Comparison of ENCODE assay signal across 8 cellular contexts in genomic region chr19:6516018-6516658, GRCh38. TPM values are rescaled to one million over a fixed set of nuclear protein-coding genes. Genes with fewer than 3 reads are reported as not detected.
DNase-seq lines count a peak whose midpoint lies in the region; ATAC-seq and TF ChIP-seq lines count a peak whose summit lies in the region.

No MANE protein-coding gene starts in this region.

- peaks cover 0 to 3% (median 0%) of the 10 kb centered on the region in 8 donors for H3K9me3 Mint-ChIP-seq in CD4-positive, alpha-beta memory T cell
- H3K9me3 Mint-ChIP-seq in T-cell: no peaks in the 10 kb centered on the region

- peak overlapping the region; percentile 65 to 93 (median 91) for H3K27ac Mint-ChIP-seq in CD4-positive, alpha-beta memory T cell
- no peak overlapping the region for H3K27ac Mint-ChIP-seq in T-cell

- CTCF ChIA-PET in CD4-positive, alpha-beta memory T cell (lab: Charles Lee; ENCODE audit: partially characterized antibody): interaction anchor here (0.6 to 4.5 kb wide), 24 partner anchors 9 to 1725 kb away, joined by 3 to 54 read pairs (median 4); partner anchors contain the start of genes DENND1C, GPR108, KHSRP and SH2D3A
- CTCF ChIA-PET in T-cell (lab: Charles Lee): interaction anchor here (0.6 to 2.5 kb wide), 11 partner anchors 33 to 369 kb away, joined by 3 to 20 read pairs (median 3); partner anchors contain the start of genes GPR108 (in 1 of the 2) and VAV1 (in 1 of the 2)

- ATAC-seq in GM19463 (IDR thresholded peaks at IDR 0.05; ENCODE audit: unreplicated experiment) (peak; percentile 41), T-cell (replicated peaks in 1 of 4) (peak; percentile 67 to 71 (median 70)), right cardiac atrium (peak; percentile 95 to 96), psoas muscle (peak; percentile 87 to 95 (median 92)), aorta (ENCODE audit: low FRiP score) (peak; percentile 90)

- H3K36me3 ChIP-seq in CD4-positive, alpha-beta memory T cell (ENCODE audit: insufficient read depth, low read length): no peaks in the 10 kb centered on the region
- H3K36me3 ChIP-seq in psoas muscle (ENCODE audit: insufficient read depth in 1 of 2, low read depth in 1 of 2): no peaks in the 10 kb centered on the region
- no peaks in the 10 kb centered on the region for H3K36me3 ChIP-seq in aorta (ENCODE audit: control insufficient read depth in 1 of 2, insufficient read depth in 2 of 2, low read length in 1 of 2)

- H3K27me3 Mint-ChIP-seq in CD4-positive, alpha-beta memory T cell: no peaks in the 10 kb centered on the region
- H3K27me3 Mint-ChIP-seq in T-cell: no peaks in the 10 kb centered on the region

- H3K4me1 ChIP-seq in CD4-positive, alpha-beta memory T cell (ENCODE audit: insufficient read depth, low read length): peaks cover 25% of the 10 kb centered on the region
- H3K4me1 ChIP-seq in right cardiac atrium (ENCODE audit: control insufficient read depth, insufficient read depth, low read length) (no peaks in the 10 kb centered on the region), psoas muscle (peaks cover 16% of the 10 kb centered on the region), aorta (ENCODE audit: control insufficient read depth in 1 of 2, insufficient read depth in 2 of 2, low read length in 2 of 2) (no peaks in the 10 kb centered on the region)

- TF ChIP-seq CTCF in astrocyte of the cerebellum (IDR thresholded peaks at IDR 0.05; ENCODE audit: low read depth, low read length, missing control alignments) (no peak), psoas muscle (IDR thresholded peaks at IDR 0.05) (no peak)

- H3K36me3 Mint-ChIP-seq in CD4-positive, alpha-beta memory T cell: no peaks in the 10 kb centered on the region
- no peaks in the 10 kb centered on the region for H3K36me3 Mint-ChIP-seq in T-cell

- in situ Hi-C loops in KBM-7 (cut with MboI; ENCODE audit: low pct_unique_long_range_greater_than_20kb, low sequenced_read_pairs) (no loop called here), astrocyte of the cerebellum (cut with HindIII; ENCODE audit: low sequenced_read_pairs) (no loop called here)

- peak overlapping the region; percentile 30 to 70 for H3K4me3 ChIP-seq in CD4-positive, alpha-beta memory T cell (ENCODE audit: low read length in 2 of 2)
- H3K4me3 ChIP-seq in astrocyte of the cerebellum (ENCODE audit: low read depth, low read length) (peak overlapping the region; percentile 62), right cardiac atrium (ENCODE audit: low read length) (peak overlapping the region; percentile 35), psoas muscle (peak overlapping the region; percentile 83), aorta (ENCODE audit: low read length in 2 of 2) (peak overlapping the region; percentile 0 to 8)

- no peaks in the 10 kb centered on the region for H3K9me3 ChIP-seq in CD4-positive, alpha-beta memory T cell (ENCODE audit: control insufficient read depth in 1 of 2, low read length in 2 of 2)
- H3K9me3 ChIP-seq in right cardiac atrium (ENCODE audit: control insufficient read depth, low read length) (no peaks in the 10 kb centered on the region), psoas muscle (no peaks in the 10 kb centered on the region), aorta (ENCODE audit: control insufficient read depth, low read length) (no peaks in the 10 kb centered on the region)

- POLR2A ChIA-PET in CD4-positive, alpha-beta memory T cell (lab: Charles Lee; ENCODE audit: partially characterized antibody): interaction anchor here (0.6 to 1.6 kb wide), 9 partner anchors 15 to 484 kb away, joined by 3 to 8 read pairs (median 3); partner anchors contain the start of genes DENND1C and TNFSF9
- POLR2A ChIA-PET in T-cell (lab: Charles Lee): interaction anchor here in 1 of 2 donors (0.6 to 0.7 kb wide), 2 partner anchors 92 to 135 kb away, joined by 3 read pairs; no protein-coding TSS in a partner anchor

- under 1% methylated on average over 26 of the region's 26 CpGs for WGBS in right cardiac atrium
- 2 to 3% (median 2%) methylated on average over 24 to 26 of the region's 26 CpGs for WGBS in psoas muscle, 3 donors
- WGBS in aorta, 2 donors: 2 to 3% methylated on average over 19 to 26 of the region's 26 CpGs

- peak overlapping the region; percentile 93 to 99 (median 96) for H3K4me3 Mint-ChIP-seq in CD4-positive, alpha-beta memory T cell
- peak overlapping the region; percentile 90 to 96 (median 94) for H3K4me3 Mint-ChIP-seq in T-cell

- H3K27me3 ChIP-seq in CD4-positive, alpha-beta memory T cell (ENCODE audit: insufficient read depth, low read length): no peaks in the 10 kb centered on the region
- H3K27me3 ChIP-seq in right cardiac atrium (ENCODE audit: control insufficient read depth, insufficient read depth): no peaks in the 10 kb centered on the region
- no peaks in the 10 kb centered on the region for H3K27me3 ChIP-seq in psoas muscle (ENCODE audit: insufficient read depth in 3 of 3, low read length in 2 of 3)
- H3K27me3 ChIP-seq in aorta (ENCODE audit: control insufficient read depth in 1 of 2, insufficient read depth in 2 of 2, low read length in 1 of 2): no peaks in the 10 kb centered on the region

- H3K4me1 Mint-ChIP-seq in CD4-positive, alpha-beta memory T cell: peaks cover 21 to 37% (median 27%) of the 10 kb centered on the region in 4 donors
- peaks cover 26 to 37% (median 35%) of the 10 kb centered on the region in 3 donors for H3K4me1 Mint-ChIP-seq in T-cell

- peak in 4 of 5 donors; percentile 52 to 61 (median 56) for DNase-seq in CD4-positive, alpha-beta memory T cell
- DNase-seq in KBM-7 (peak; percentile 99), T-cell (peak in 26 of 34 experiments; percentile 20 to 57 (median 37)), astrocyte of the cerebellum (ENCODE audit: low read depth) (peak; percentile 72), right cardiac atrium (peak; percentile 94 to 97 (median 96)), psoas muscle (peak; percentile 92 to 94), aorta (peak; percentile 94)

- H3K27ac ChIP-seq in CD4-positive, alpha-beta memory T cell (ENCODE audit: low read depth, low read length): peak overlapping the region; percentile 45
- H3K27ac ChIP-seq in right cardiac atrium (ENCODE audit: low read length): no peak overlapping the region
- H3K27ac ChIP-seq in psoas muscle: peak overlapping the region; percentile 85
- H3K27ac ChIP-seq in aorta (ENCODE audit: low read depth in 1 of 2, low read length in 2 of 2): no peak overlapping the region

- intact Hi-C loops in CD4-positive, alpha-beta memory T cell (cut with micrococcal nuclease): loop anchor here (1.0 to 2.0 kb wide), 3 partner anchors 237 to 347 kb away; partner anchors contain the start of gene SH2D3A
- intact Hi-C loops in right cardiac atrium (cut with DNase I) (loop anchor here in 3 of 4 donors (5.0 kb wide), 2 partner anchors 116 to 346 kb away; no protein-coding TSS in a partner anchor), psoas muscle (cut with DNase I) (loop anchor here in 1 of 2 donors (2.0 to 5.0 kb wide), 2 partner anchors 117 to 221 kb away; partner anchors contain the start of genes GPR108 and TRIP10), aorta (cut with DNase I) (loop anchor here in 1 of 2 donors (5.0 kb wide), 2 partner anchors 116 to 346 kb away; no protein-coding TSS in a partner anchor)

RNA-seq across cellular contexts. Expression of gene TUBB4A, which starts 14.0 kb away (rescaled TPM):
- total RNA-seq in CD4-positive, alpha-beta memory T cell: 1 to 10 TPM; 3.9 to 4.7 TPM
- polyA plus RNA-seq in CD4-positive, alpha-beta memory T cell: 1 to 10 TPM; 1.5 to 1.9 TPM
- 1 to 10 TPM; 3.3 to 7.6 (median 5.0) TPM for total RNA-seq in T-cell
- 1 to 10 TPM in 3 of 4 donors, under 1 TPM in 1; 0.45 to 7.4 (median 2.7) TPM for total RNA-seq in right cardiac atrium
- polyA plus RNA-seq in right cardiac atrium: 2.2 TPM
- 1 to 10 TPM; 2.7 to 6.4 (median 4.6) TPM for total RNA-seq in psoas muscle
- polyA plus RNA-seq in psoas muscle: 1 to 10 TPM in 2 of 3 donors, under 1 TPM in 1; 0.44 to 1.4 (median 1.0) TPM
- under 1 TPM; 0.68 to 0.90 TPM for total RNA-seq in aorta
- polyA plus RNA-seq in aorta: not detected

RNA-seq across cellular contexts. Expression of gene TNFSF9, which starts 14.7 kb away (rescaled TPM):
- under 1 TPM; 0.64 to 0.99 TPM for total RNA-seq in CD4-positive, alpha-beta memory T cell
- 1 to 10 TPM in 1 of 2 donors, under 1 TPM in 1; 0.29 to 3.3 TPM for polyA plus RNA-seq in CD4-positive, alpha-beta memory T cell
- total RNA-seq in T-cell: 1 to 10 TPM; 1.3 to 6.0 (median 1.6) TPM
- total RNA-seq in right cardiac atrium: under 1 TPM; 0.17 to 0.91 (median 0.24) TPM
- polyA plus RNA-seq in right cardiac atrium: 0.14 TPM
- total RNA-seq in psoas muscle: 1 to 10 TPM in 2 of 4 donors, under 1 TPM in 1, not detected in 1; 0.66 to 1.9 (median 1.2) TPM
- polyA plus RNA-seq in psoas muscle: under 1 TPM; 0.25 to 0.57 (median 0.46) TPM
- total RNA-seq in aorta: 1 to 10 TPM; 1.2 to 1.6 TPM
- polyA plus RNA-seq in aorta: not detected

RNA-seq across cellular contexts. Expression of gene DENND1C, which starts 34.6 kb away (rescaled TPM):
- 100 to 1,000 TPM; 105 to 113 TPM for total RNA-seq in CD4-positive, alpha-beta memory T cell
- polyA plus RNA-seq in CD4-positive, alpha-beta memory T cell: 10 to 100 TPM; 39.6 to 77.8 TPM
- total RNA-seq in T-cell (100 to 1,000 TPM; 107 to 140 (median 114) TPM), right cardiac atrium (1 to 10 TPM in 2 of 4 donors, under 1 TPM in 2; 0.54 to 1.9 (median 1.1) TPM), psoas muscle (under 1 TPM; 0.26 to 0.93 (median 0.81) TPM), aorta (1 to 10 TPM; 3.9 to 7.6 TPM)
- polyA plus RNA-seq in right cardiac atrium (0.68 TPM), psoas muscle (under 1 TPM; 0.17 to 0.27 (median 0.21) TPM), aorta (1 to 10 TPM in 1 of 2 donors, under 1 TPM in 1; 0.20 to 1.9 TPM)

RNA-seq across cellular contexts. Expression of gene CRB3, which starts 52.1 kb away (rescaled TPM):
- 1 to 10 TPM; 4.2 to 5.1 TPM for total RNA-seq in CD4-positive, alpha-beta memory T cell
- polyA plus RNA-seq in CD4-positive, alpha-beta memory T cell: 10 to 100 TPM in 1 of 2 donors, 1 to 10 TPM in 1; 4.3 to 10.3 TPM
- total RNA-seq in T-cell (1 to 10 TPM; 5.7 to 6.5 (median 5.9) TPM), right cardiac atrium (not detected), psoas muscle (not detected), aorta (not detected)
- polyA plus RNA-seq in right cardiac atrium (0.11 TPM), psoas muscle (under 1 TPM in 2 of 3 donors, not detected in 1; 0.23 to 0.38 TPM), aorta (10 to 100 TPM in 1 of 2 donors, under 1 TPM in 1; 0.38 to 13.9 TPM)

RNA-seq across cellular contexts. Expression of gene SLC25A23, which starts 56.5 kb away (rescaled TPM):
- total RNA-seq in CD4-positive, alpha-beta memory T cell: 10 to 100 TPM; 24.9 to 25.5 TPM
- 10 to 100 TPM in 1 of 2 donors, 1 to 10 TPM in 1; 8.2 to 24.3 TPM for polyA plus RNA-seq in CD4-positive, alpha-beta memory T cell
- 10 to 100 TPM; 15.5 to 28.0 (median 25.5) TPM for total RNA-seq in T-cell
- total RNA-seq in right cardiac atrium: 10 to 100 TPM; 81.6 to 95.5 (median 89.7) TPM
- polyA plus RNA-seq in right cardiac atrium: 59.6 TPM
- total RNA-seq in psoas muscle: 10 to 100 TPM; 40.6 to 91.8 (median 67.1) TPM
- 10 to 100 TPM; 15.0 to 49.4 (median 49.0) TPM for polyA plus RNA-seq in psoas muscle
- 10 to 100 TPM; 52.8 to 59.0 TPM for total RNA-seq in aorta
- 10 to 100 TPM; 37.9 to 48.1 TPM for polyA plus RNA-seq in aorta

Comparison
In these comparisons a context has a peak if more than half of its experiments do, and no peak if none do; other contexts are left out.
1. DNase-seq: peak in every context shown above with its lines; median percentile 99 in KBM-7; 96 in right cardiac atrium; 94 in aorta; 93 in psoas muscle; 72 in astrocyte of the cerebellum; 56 in CD4-positive, alpha-beta memory T cell; 37 in T-cell.
2. H3K27ac ChIP-seq: peak in CD4-positive, alpha-beta memory T cell (single experiment) and psoas muscle (single experiment); none in right cardiac atrium (single experiment) and aorta (0 of 2).
3. H3K4me3 ChIP-seq: peak in every context shown above with its lines; median percentile 83 in psoas muscle; 62 in astrocyte of the cerebellum; 50 in CD4-positive, alpha-beta memory T cell; 35 in right cardiac atrium; 4 in aorta.
4. H3K27ac Mint-ChIP-seq: peak in CD4-positive, alpha-beta memory T cell (7 of 7); none in T-cell (0 of 2).
5. ATAC-seq: peak in every context shown above with its lines; median percentile 96 in right cardiac atrium; 92 in psoas muscle; 90 in aorta; 70 in T-cell; 41 in GM19463.
6. RNA of gene DENND1C, which starts 34.6 kb away (total RNA-seq): 107 to 140 TPM in T-cell and 105 to 113 TPM in CD4-positive, alpha-beta memory T cell; 3.9 to 7.6 TPM in aorta, 0.54 to 1.9 TPM in right cardiac atrium and 0.26 to 0.93 TPM in psoas muscle; every median in the first group is over 10 times any median in the second.